18 cellular contexts compared by ENCODE assay signal in genomic region chr12:102618197-102618897, GRCh38.
"Had no signal": no experiment of that assay in that cellular context is flagged by ENCODE, and none has a peak within 500 bp of the region (broad histone marks: within the 10 kb centered on the region; RNA-seq: fewer than 3 reads in every experiment).

No MANE protein-coding gene starts in this region.

- DNase-seq: cerebellar nuclear complex; effector memory CD8-positive, alpha-beta T cell; esophagus squamous epithelium; foreskin keratinocyte; head of caudate nucleus; hippocampal formation; left colon; naive thymus-derived CD4-positive, alpha-beta T cell; posterior cingulate gyrus; stimulated activated CD4-positive, alpha-beta T cell treated with anti-CD3 and anti-CD28 coated beads, Interleukin-2, amount 100 ng/mL, for 48 hours; stimulated activated naive CD8-positive, alpha-beta T cell treated with anti-CD3 and anti-CD28 coated beads, Interleukin-15, Interleukin-2, amounts not matched to agents 100 U/mL and 50 U/mL, for 24 hours; thyroid gland had no signal

- H3K36me3 ChIP-seq: esophagus squamous epithelium, suprapubic skin, thyroid gland had no signal

- ATAC-seq: effector memory CD8-positive, alpha-beta T cell; foreskin keratinocyte; left colon; naive thymus-derived CD4-positive, alpha-beta T cell; stimulated activated naive CD8-positive, alpha-beta T cell treated with anti-CD3 and anti-CD28 coated beads, Interleukin-15, Interleukin-2, amounts not matched to agents 100 U/mL and 50 U/mL, for 24 hours had no signal

- H3K9me3 ChIP-seq: esophagus squamous epithelium, suprapubic skin, thyroid gland had no signal

- H3K9me3 Mint-ChIP-seq: dendritic cell treated with granulocyte-macrophage colony-stimulating factor and Interleukin-4, amounts not matched to agents 40 ng/mL and 50 ng/mL, for 4 days; effector memory CD8-positive, alpha-beta T cell had no signal

- H3K4me1 ChIP-seq: esophagus squamous epithelium, foreskin keratinocyte, suprapubic skin, thyroid gland had no signal

- H3K27me3 ChIP-seq: esophagus squamous epithelium, foreskin keratinocyte, suprapubic skin, thyroid gland had no signal

- H3K27ac ChIP-seq: esophagus squamous epithelium, foreskin keratinocyte, suprapubic skin, thyroid gland had no signal

- H3K4me3 ChIP-seq: esophagus squamous epithelium, smooth muscle cell, suprapubic skin, thyroid gland had no signal

- H3K4me2 ChIP-seq: smooth muscle cell had no signal

- H3K27ac Mint-ChIP-seq: dendritic cell treated with granulocyte-macrophage colony-stimulating factor and Interleukin-4, amounts not matched to agents 40 ng/mL and 50 ng/mL, for 4 days; effector memory CD8-positive, alpha-beta T cell; naive thymus-derived CD4-positive, alpha-beta T cell; type B pancreatic cell had no signal

- H3K4me1 Mint-ChIP-seq: naive thymus-derived CD4-positive, alpha-beta T cell had no signal

- FAIRE-seq: colon, urothelium cell line had no signal

- H3K36me3 Mint-ChIP-seq: naive thymus-derived CD4-positive, alpha-beta T cell; type B pancreatic cell had no signal

- H3K4me3 Mint-ChIP-seq: dendritic cell treated with granulocyte-macrophage colony-stimulating factor and Interleukin-4, amounts not matched to agents 40 ng/mL and 50 ng/mL, for 4 days; effector memory CD8-positive, alpha-beta T cell; naive thymus-derived CD4-positive, alpha-beta T cell; type B pancreatic cell had no signal
